Comparison of ENCODE assay signal across 8 cellular contexts in genomic region chr14:35808076-35808657, GRCh38. TPM values are rescaled to one million over a fixed set of nuclear protein-coding genes. Genes with fewer than 3 reads are reported as not detected.
DNase-seq lines count a peak whose midpoint lies in the region; ATAC-seq and TF ChIP-seq lines count a peak whose summit lies in the region.

No MANE protein-coding gene starts in this region.

- peak overlapping the region; percentile 45 to 81 for H3K4me3 ChIP-seq in CD4-positive, alpha-beta memory T cell (ENCODE audit: low read length in 2 of 2)
- H3K4me3 ChIP-seq in LNCaP clone FGC (ENCODE audit: low read depth, low read length) (peak overlapping the region; percentile 82), rectal smooth muscle tissue (ENCODE audit: low read length) (peak overlapping the region; percentile 93)

- peaks cover 23% of the 10 kb centered on the region for H3K4me1 ChIP-seq in CD4-positive, alpha-beta memory T cell (ENCODE audit: insufficient read depth, low read length)
- H3K4me1 ChIP-seq in rectal smooth muscle tissue (ENCODE audit: control insufficient read depth, insufficient read depth, low read length): peaks cover 10% of the 10 kb centered on the region

- peak overlapping the region; percentile 89 to 99 (median 98) for H3K27ac Mint-ChIP-seq in CD4-positive, alpha-beta memory T cell
- peak overlapping the region; percentile 90 for H3K27ac Mint-ChIP-seq in activated T-helper 17 cell treated with anti-CD3 and anti-CD28 coated beads, Interleukin-2, amount 50 U/mL, for 72 hours

- H3K27me3 ChIP-seq in CD4-positive, alpha-beta memory T cell (ENCODE audit: insufficient read depth, low read length): no peaks in the 10 kb centered on the region
- H3K27me3 ChIP-seq in rectal smooth muscle tissue (ENCODE audit: control insufficient read depth, insufficient read depth, low read length): no peaks in the 10 kb centered on the region

- H3K27ac ChIP-seq in CD4-positive, alpha-beta memory T cell (ENCODE audit: low read depth, low read length): peak overlapping the region; percentile 84
- peak overlapping the region; percentile 86 for H3K27ac ChIP-seq in rectal smooth muscle tissue (ENCODE audit: low read depth, low read length)

- no peaks in the 10 kb centered on the region for H3K9me3 Mint-ChIP-seq in CD4-positive, alpha-beta memory T cell
- no peaks in the 10 kb centered on the region for H3K9me3 Mint-ChIP-seq in activated T-helper 17 cell treated with anti-CD3 and anti-CD28 coated beads, Interleukin-2, amount 50 U/mL, for 72 hours

- CTCF ChIA-PET in CD4-positive, alpha-beta memory T cell (lab: Charles Lee; ENCODE audit: partially characterized antibody): interaction anchor here (1.0 to 3.3 kb wide), 5 partner anchors 9 to 20 kb away, joined by 3 to 26 read pairs (median 11); partner anchors contain the start of gene BRMS1L

- no peaks in the 10 kb centered on the region for H3K27me3 Mint-ChIP-seq in CD4-positive, alpha-beta memory T cell
- H3K27me3 Mint-ChIP-seq in activated T-helper 17 cell treated with anti-CD3 and anti-CD28 coated beads, Interleukin-2, amount 50 U/mL, for 72 hours: no peaks in the 10 kb centered on the region

- H3K36me3 ChIP-seq in CD4-positive, alpha-beta memory T cell (ENCODE audit: insufficient read depth, low read length): no peaks in the 10 kb centered on the region
- no peaks in the 10 kb centered on the region for H3K36me3 ChIP-seq in rectal smooth muscle tissue (ENCODE audit: control insufficient read depth, insufficient read depth, low read length)

- POLR2A ChIA-PET in CD4-positive, alpha-beta memory T cell (lab: Charles Lee; ENCODE audit: partially characterized antibody): interaction anchor here (1.9 to 3.1 kb wide), 2 partner anchors 18 to 20 kb away, joined by 4 to 12 read pairs; partner anchors contain the start of gene BRMS1L

- no peak for TF ChIP-seq CTCF in LNCaP clone FGC (IDR thresholded peaks at IDR 0.05; ENCODE audit: control insufficient read depth, extremely low read depth, insufficient read depth)

- intact Hi-C loops in CD4-positive, alpha-beta memory T cell (cut with micrococcal nuclease): loop anchor here (2.0 to 5.0 kb wide), 4 partner anchors 36 to 825 kb away; partner anchors contain the start of genes PPP2R3C, PRORP, PSMA6 and SRP54

- peak in 3 of 5 donors; percentile 4 to 57 (median 11) for DNase-seq in CD4-positive, alpha-beta memory T cell
- DNase-seq in LNCaP clone FGC (ENCODE audit: low read depth): no peak
- DNase-seq in glomerular visceral epithelial cell (ENCODE audit: extremely low spot score): peak; percentile 25
- no peak for DNase-seq in KG1 (lab: John Stamatoyannopoulos, UW)

- no peaks in the 10 kb centered on the region for H3K9me3 ChIP-seq in CD4-positive, alpha-beta memory T cell (ENCODE audit: control insufficient read depth in 1 of 2, low read length in 2 of 2)

- H3K36me3 Mint-ChIP-seq in CD4-positive, alpha-beta memory T cell: peaks cover 0 to 13% of the 10 kb centered on the region in 2 donors
- peaks cover 16% of the 10 kb centered on the region for H3K36me3 Mint-ChIP-seq in activated T-helper 17 cell treated with anti-CD3 and anti-CD28 coated beads, Interleukin-2, amount 50 U/mL, for 72 hours (ENCODE audit: low read depth)

- H3K4me3 Mint-ChIP-seq in CD4-positive, alpha-beta memory T cell: peak overlapping the region; percentile 94 to 99 (median 98)
- H3K4me3 Mint-ChIP-seq in activated T-helper 17 cell treated with anti-CD3 and anti-CD28 coated beads, Interleukin-2, amount 50 U/mL, for 72 hours: peak overlapping the region; percentile 99

- H3K9ac ChIP-seq in rectal smooth muscle tissue (ENCODE audit: low read length): peak overlapping the region; percentile 86

- peaks cover 19 to 47% (median 34%) of the 10 kb centered on the region in 4 donors for H3K4me1 Mint-ChIP-seq in CD4-positive, alpha-beta memory T cell
- peaks cover 9% of the 10 kb centered on the region for H3K4me1 Mint-ChIP-seq in activated T-helper 17 cell treated with anti-CD3 and anti-CD28 coated beads, Interleukin-2, amount 50 U/mL, for 72 hours

- ATAC-seq in activated T-helper 17 cell treated with anti-CD3 and anti-CD28 coated beads, Interleukin-2, amount 50 U/mL, for 72 hours (replicated peaks): peak; percentile 18
- no peak for ATAC-seq in GM19452 (IDR thresholded peaks at IDR 0.05; ENCODE audit: unreplicated experiment)
- ATAC-seq in HG02759 (IDR thresholded peaks at IDR 0.05; ENCODE audit: unreplicated experiment): no peak

RNA-seq across cellular contexts. Expression of gene RALGAPA1, which starts 0.9 kb away (rescaled TPM):
- 10 to 100 TPM; 64.7 to 66.0 TPM for total RNA-seq in CD4-positive, alpha-beta memory T cell
- polyA plus RNA-seq in CD4-positive, alpha-beta memory T cell: 10 to 100 TPM; 15.1 to 21.1 TPM
- 10 to 100 TPM; 32.8 to 36.5 TPM for total RNA-seq in activated T-helper 17 cell treated with anti-CD3 and anti-CD28 coated beads, Interleukin-2, amount 50 U/mL, for 72 hours

RNA-seq across cellular contexts. Expression of gene BRMS1L, which starts 18.0 kb away (rescaled TPM):
- total RNA-seq in CD4-positive, alpha-beta memory T cell: 1 to 10 TPM; 5.3 to 9.7 TPM
- 1 to 10 TPM; 3.1 to 5.9 TPM for polyA plus RNA-seq in CD4-positive, alpha-beta memory T cell
- total RNA-seq in activated T-helper 17 cell treated with anti-CD3 and anti-CD28 coated beads, Interleukin-2, amount 50 U/mL, for 72 hours: 1 to 10 TPM; 5.4 to 7.7 TPM

Comparison
In these comparisons a context has a peak if more than half of its experiments do, and no peak if none do; other contexts are left out.
1. DNase-seq: peak in CD4-positive, alpha-beta memory T cell (3 of 5) and glomerular visceral epithelial cell (single experiment); none in LNCaP clone FGC (single experiment) and KG1 (single experiment).
2. Peak in every context shown above with its lines, with median percentiles within 50 percentile points of each other: H3K4me3 ChIP-seq.